14 cellular contexts compared by ENCODE assay signal in genomic region chr9:36092014-36092413, GRCh38. TPM values are rescaled to one million over a fixed set of nuclear protein-coding genes. Genes with fewer than 3 reads are reported as not detected.
DNase-seq lines count a peak whose midpoint lies in the region; ATAC-seq, FAIRE-seq and TF ChIP-seq lines count a peak whose summit lies in the region.
"Had no signal": no experiment of that assay in that cellular context is flagged by ENCODE, and none has a peak within 500 bp of the region (broad histone marks: within the 10 kb centered on the region; RNA-seq: fewer than 3 reads in every experiment).

No MANE protein-coding gene starts in this region.

- intact Hi-C loops in CD14-positive monocyte (cut with micrococcal nuclease): no loop called here
- intact Hi-C loops in naive thymus-derived CD4-positive, alpha-beta T cell (cut with micrococcal nuclease): loop anchor here in 1 of 2 donors (2.0 kb wide), 2 partner anchors 53 to 55 kb away; partner anchors contain the start of gene RECK

- POLR2A ChIA-PET in naive thymus-derived CD4-positive, alpha-beta T cell (lab: Charles Lee): interaction anchor here (0.6 to 1.1 kb wide), 5 partner anchors 33 to 1629 kb away, joined by 3 to 4 read pairs (median 4); no protein-coding TSS in a partner anchor

- WGBS in gastroesophageal sphincter (ENCODE audit: low coverage in 1 of 2), 2 donors: 94% methylated on average over 1 of the region's 1 CpG

- H3K27me3 Mint-ChIP-seq in CD14-positive monocyte (ENCODE audit: low read depth in 3 of 3) (no peaks in the 10 kb centered on the region), astrocyte (ENCODE audit: low read depth, unreplicated experiment) (no peaks in the 10 kb centered on the region)
- H3K27me3 Mint-ChIP-seq in naive thymus-derived CD4-positive, alpha-beta T cell: no peaks in the 10 kb centered on the region

- no peak for ATAC-seq in naive thymus-derived CD4-positive, alpha-beta T cell
- no peak for ATAC-seq in gastroesophageal sphincter

- no peaks in the 10 kb centered on the region for H4K20me1 ChIP-seq in astrocyte (ENCODE audit: insufficient read depth, low read length)

- peak overlapping the region; percentile 67 for H3K4me2 ChIP-seq in astrocyte (ENCODE audit: low read length)

- H3K27me3 ChIP-seq in HUES48 (ENCODE audit: control insufficient read depth, insufficient read depth, low read length): no peaks in the 10 kb centered on the region
- no peaks in the 10 kb centered on the region for H3K27me3 ChIP-seq in astrocyte (ENCODE audit: insufficient read depth, low read length)
- no peaks in the 10 kb centered on the region for H3K27me3 ChIP-seq in naive thymus-derived CD4-positive, alpha-beta T cell (ENCODE audit: control insufficient read depth in 2 of 2, insufficient read depth in 2 of 2, low read length in 2 of 2)
- no peaks in the 10 kb centered on the region for H3K27me3 ChIP-seq in gastroesophageal sphincter

- H3K36me3 Mint-ChIP-seq in CD14-positive monocyte: peaks cover 4% of the 10 kb centered on the region in 2 donors
- H3K36me3 Mint-ChIP-seq in astrocyte (ENCODE audit: low read depth, unreplicated experiment): peaks cover 8% of the 10 kb centered on the region
- H3K36me3 Mint-ChIP-seq in naive thymus-derived CD4-positive, alpha-beta T cell: peaks cover 0 to 15% (median 9%) of the 10 kb centered on the region in 5 donors

- H3K4me3 Mint-ChIP-seq in CD14-positive monocyte: no peak overlapping the region
- H3K4me3 Mint-ChIP-seq in astrocyte (ENCODE audit: unreplicated experiment): no peak overlapping the region
- peak overlapping the region in 8 of 10 donors; percentile 19 to 80 (median 52) for H3K4me3 Mint-ChIP-seq in naive thymus-derived CD4-positive, alpha-beta T cell
- H3K4me3 Mint-ChIP-seq: H9 had no signal

- H3K27ac Mint-ChIP-seq in CD14-positive monocyte: peak overlapping the region; percentile 33 to 92 (median 90)
- H3K27ac Mint-ChIP-seq in astrocyte (ENCODE audit: unreplicated experiment): peak overlapping the region; percentile 97
- peak overlapping the region; percentile 35 to 93 (median 84) for H3K27ac Mint-ChIP-seq in naive thymus-derived CD4-positive, alpha-beta T cell

- no peaks in the 10 kb centered on the region for H3K36me3 ChIP-seq in HUES48 (ENCODE audit: control insufficient read depth, insufficient read depth, low read length)
- H3K36me3 ChIP-seq in astrocyte (ENCODE audit: insufficient read depth, low read length): no peaks in the 10 kb centered on the region
- H3K36me3 ChIP-seq in naive thymus-derived CD4-positive, alpha-beta T cell (ENCODE audit: control insufficient read depth in 2 of 3, insufficient read depth in 3 of 3, low read length in 3 of 3): no peaks in the 10 kb centered on the region
- H3K36me3 ChIP-seq in gastroesophageal sphincter: peaks cover 0 to 4% of the 10 kb centered on the region in 2 donors

- H2AFZ ChIP-seq in astrocyte (ENCODE audit: low read depth, low read length): no peak overlapping the region

- no peak overlapping the region for H3K4me3 ChIP-seq in HUES48 (ENCODE audit: low read depth, low read length)
- H3K4me3 ChIP-seq in astrocyte (ENCODE audit: insufficient read depth, low read depth, low read length): no peak overlapping the region
- no peak overlapping the region for H3K4me3 ChIP-seq in naive thymus-derived CD4-positive, alpha-beta T cell (ENCODE audit: low read length)
- H3K4me3 ChIP-seq in gastroesophageal sphincter: no peak overlapping the region
- H3K4me3 ChIP-seq: SK-N-MC had no signal

- H3K79me2 ChIP-seq in astrocyte (ENCODE audit: insufficient read depth, low read length): no peaks in the 10 kb centered on the region

- FAIRE-seq in astrocyte (lab: Jason Lieb, UNC): no peak
- FAIRE-seq: frontal cortex had no signal

- no peak for TF ChIP-seq CTCF in CD14-positive monocyte (IDR thresholded peaks at IDR 0.05)
- TF ChIP-seq CTCF in astrocyte (IDR thresholded peaks at IDR 0.05; ENCODE audit: insufficient read depth, low read depth, low read length): no peak
- no peak for TF ChIP-seq CTCF in gastroesophageal sphincter (IDR thresholded peaks at IDR 0.05)

- no peak for DNase-seq in CD14-positive monocyte (ENCODE audit: low spot score)
- no peak for DNase-seq in astrocyte (ENCODE audit: low read depth)
- DNase-seq in naive thymus-derived CD4-positive, alpha-beta T cell: no peak
- DNase-seq in stimulated activated CD4-positive, alpha-beta T cell treated with anti-CD3 and anti-CD28 coated beads, Interleukin-2, amount 100 ng/mL, for 48 hours: no peak
- no peak for DNase-seq in AML-193 (lab: John Stamatoyannopoulos, UW)
- DNase-seq in stimulated activated naive CD4-positive, alpha-beta T cell treated with Interleukin-2 at 50 U/mL for 16 hours (lab: John Stamatoyannopoulos, UW): no peak
- DNase-seq: C1 segment of cervical spinal cord; effector memory CD4-positive, alpha-beta T cell; H9; NK-92 treated with Interleukin-12 subunit alpha and Interleukin-12 subunit beta, amount 100 ng/mL, for 24 hours had no signal

- no peak for TF ChIP-seq POLR2A in gastroesophageal sphincter (IDR thresholded peaks at IDR 0.05)

- H3K27ac ChIP-seq in HUES48 (ENCODE audit: low read depth, low read length) (peak overlapping the region; percentile 56), astrocyte (ENCODE audit: low read depth, low read length) (peak overlapping the region; percentile 89), gastroesophageal sphincter (no peak overlapping the region)
- no peak overlapping the region for H3K27ac ChIP-seq in naive thymus-derived CD4-positive, alpha-beta T cell (ENCODE audit: low read depth, low read length)
- H3K27ac ChIP-seq: SK-N-MC had no signal

- peaks cover 22% of the 10 kb centered on the region for H3K4me1 Mint-ChIP-seq in CD14-positive monocyte
- H3K4me1 Mint-ChIP-seq in astrocyte (ENCODE audit: low read depth, unreplicated experiment): peaks cover 33% of the 10 kb centered on the region
- peaks cover 15 to 21% (median 17%) of the 10 kb centered on the region in 7 donors for H3K4me1 Mint-ChIP-seq in naive thymus-derived CD4-positive, alpha-beta T cell

- peaks cover 0 to 4% (median 2%) of the 10 kb centered on the region in 7 donors for H3K9me3 Mint-ChIP-seq in CD14-positive monocyte
- H3K9me3 Mint-ChIP-seq in astrocyte (ENCODE audit: unreplicated experiment): peaks cover 4% of the 10 kb centered on the region
- peaks cover 0 to 6% (median 0%) of the 10 kb centered on the region in 11 donors for H3K9me3 Mint-ChIP-seq in naive thymus-derived CD4-positive, alpha-beta T cell

- CTCF ChIA-PET in naive thymus-derived CD4-positive, alpha-beta T cell (lab: Charles Lee): interaction anchor here (0.5 to 1.6 kb wide), 6 partner anchors 9 to 469 kb away, joined by 3 to 6 read pairs (median 4); no protein-coding TSS in a partner anchor

- no peaks in the 10 kb centered on the region; the same call in 1 of the 2 replicates for H3K9me3 ChIP-seq in HUES48 (ENCODE audit: control insufficient read depth, insufficient read depth, low read length)
- H3K9me3 ChIP-seq in astrocyte (ENCODE audit: insufficient read depth, low read depth, low read length): no peaks in the 10 kb centered on the region
- no peaks in the 10 kb centered on the region for H3K9me3 ChIP-seq in naive thymus-derived CD4-positive, alpha-beta T cell (ENCODE audit: control insufficient read depth in 2 of 3, low read length in 3 of 3)
- H3K9me3 ChIP-seq in gastroesophageal sphincter: no peaks in the 10 kb centered on the region

- H3K9ac ChIP-seq in HUES48 (ENCODE audit: low read depth, low read length) (no peak overlapping the region), astrocyte (ENCODE audit: low read length) (peak overlapping the region; percentile 69)

- H3K4me1 ChIP-seq in HUES48 (ENCODE audit: control insufficient read depth, insufficient read depth, low read length) (peaks cover 34% of the 10 kb centered on the region), astrocyte (ENCODE audit: insufficient read depth, low read length) (peaks cover 11% of the 10 kb centered on the region), gastroesophageal sphincter (peaks cover 0 to 28% (median 0%) of the 10 kb centered on the region in 3 donors)
- peaks cover 0 to 5% of the 10 kb centered on the region in 2 donors for H3K4me1 ChIP-seq in naive thymus-derived CD4-positive, alpha-beta T cell (ENCODE audit: control insufficient read depth in 2 of 2, insufficient read depth in 2 of 2, low read length in 2 of 2)

- no peak for TF ChIP-seq EP300 in gastroesophageal sphincter (IDR thresholded peaks at IDR 0.05)

RNA-seq across cellular contexts. Expression of gene GLIPR2, which starts 44.5 kb away (rescaled TPM):
- 100 to 1,000 TPM; 520 to 528 TPM for polyA plus RNA-seq in CD14-positive monocyte
- total RNA-seq in astrocyte (150 and 157 TPM in 2 replicates), gastroesophageal sphincter (10 to 100 TPM; 52.8 to 76.8 (median 59.8) TPM)
- 10 to 100 TPM in 3 of 5 experiments, 1 to 10 TPM in 2; 7.7 to 74.7 (median 18.6) TPM for total RNA-seq in naive thymus-derived CD4-positive, alpha-beta T cell
- 10 to 100 TPM; 38.8 to 68.6 TPM for polyA plus RNA-seq in naive thymus-derived CD4-positive, alpha-beta T cell

RNA-seq across cellular contexts. Expression of gene RECK, which starts 55.3 kb away (rescaled TPM):
- polyA plus RNA-seq in CD14-positive monocyte: 1 to 10 TPM; 5.1 to 5.2 TPM
- total RNA-seq in astrocyte (21.6 and 25.1 TPM in 2 replicates), gastroesophageal sphincter (10 to 100 TPM; 12.6 to 29.5 (median 18.6) TPM)
- 10 to 100 TPM in 3 of 5 experiments, 1 to 10 TPM in 2; 7.4 to 16.7 (median 13.3) TPM for total RNA-seq in naive thymus-derived CD4-positive, alpha-beta T cell
- 10 to 100 TPM; 23.7 to 26.2 TPM for polyA plus RNA-seq in naive thymus-derived CD4-positive, alpha-beta T cell

Comparison
In these comparisons a context has a peak if more than half of its experiments do, and no peak if none do; other contexts are left out.
1. H3K4me3 Mint-ChIP-seq: peak in naive thymus-derived CD4-positive, alpha-beta T cell (8 of 10); none in CD14-positive monocyte (0 of 2) and astrocyte (single experiment).
2. H3K27ac ChIP-seq: peak in HUES48 (single experiment) and astrocyte (single experiment); none in naive thymus-derived CD4-positive, alpha-beta T cell (single experiment) and gastroesophageal sphincter (0 of 4).
3. Peak in every context shown above with its lines, with median percentiles within 50 percentile points of each other: H3K27ac Mint-ChIP-seq.